35 cellular contexts compared by ENCODE assay signal in genomic region chr9:23603311-23603710, GRCh38.
"Had no signal": no experiment of that assay in that cellular context is flagged by ENCODE, and none has a peak within 500 bp of the region (broad histone marks: within the 10 kb centered on the region; RNA-seq: fewer than 3 reads in every experiment).

No MANE protein-coding gene starts in this region.

- H3K27me3 ChIP-seq: ascending aorta, SJCRH30 had no signal

- H3K4me1 Mint-ChIP-seq: activated CD4-positive, alpha-beta T cell treated with anti-CD3 and anti-CD28 coated beads for 36 hours; activated CD4-positive, alpha-beta T cell treated with anti-CD3 and anti-CD28 coated beads, Interleukin-2, amount 10 ng/mL, durations not matched to agents 7 days and 5 days; activated naive CD4-positive, alpha-beta T cell treated with anti-CD3 and anti-CD28 coated beads, Interleukin-2, amount 50 U/mL, for 24 hours; activated naive CD8-positive, alpha-beta T cell treated with anti-CD3 and anti-CD28 coated beads, Interleukin-2, amount 10 ng/mL, durations not matched to agents 7 days and 5 days had no signal

- H3K27ac ChIP-seq: ascending aorta, PC-9, SJCRH30, SK-N-MC had no signal

- H3K27ac Mint-ChIP-seq: activated CD4-positive, alpha-beta T cell treated with anti-CD3 and anti-CD28 coated beads for 36 hours; activated CD4-positive, alpha-beta T cell treated with anti-CD3 and anti-CD28 coated beads, Interleukin-2, amount 10 ng/mL, durations not matched to agents 7 days and 5 days; activated CD8-positive, alpha-beta T cell treated with anti-CD3 and anti-CD28 coated beads, Interleukin-2, amount 10 ng/mL, durations not matched to agents 7 days and 5 days; activated naive CD4-positive, alpha-beta T cell treated with anti-CD3 and anti-CD28 coated beads, Interleukin-2, amount 50 U/mL, for 24 hours; activated naive CD8-positive, alpha-beta T cell treated with anti-CD3 and anti-CD28 coated beads, Interleukin-2, amount 10 ng/mL, durations not matched to agents 7 days and 5 days; activated T-cell treated with anti-CD3 and anti-CD28 coated beads, Interleukin-2, amount 50 U/mL, for 24 hours; activated T-helper 2 cell treated with anti-CD3 and anti-CD28 coated beads, Interferon-gamma antibody, Interleukin-2, Interleukin-4, amounts not matched to agents 10 μg/mL and 5 μg/mL and 100 μg/mL, durations not matched to agents 14 hours and 24 hours and 36 hours; T-helper 1 cell treated with Interleukin-12 subunit alpha and Interleukin-12 subunit beta and Interleukin-4 antibody, amounts not matched to agents 30 μg/mL and 1 μg/mL, for 36 hours; T-helper 2 cell treated with Interferon-gamma antibody and Interleukin-4, amounts not matched to agents 5 μg/mL and 100 μg/mL, for 36 hours; WTC11 had no signal

- H3K27me3 Mint-ChIP-seq: activated CD4-positive, alpha-beta T cell treated with anti-CD3 and anti-CD28 coated beads for 36 hours; activated CD4-positive, alpha-beta T cell treated with anti-CD3 and anti-CD28 coated beads, Interleukin-2, amount 10 ng/mL, durations not matched to agents 7 days and 5 days; activated naive CD4-positive, alpha-beta T cell treated with anti-CD3 and anti-CD28 coated beads, Interleukin-2, amount 50 U/mL, for 24 hours; activated naive CD8-positive, alpha-beta T cell treated with anti-CD3 and anti-CD28 coated beads, Interleukin-2, amount 10 ng/mL, durations not matched to agents 7 days and 5 days; activated T-cell treated with anti-CD3 and anti-CD28 coated beads, Interleukin-2, amount 50 U/mL, for 24 hours had no signal

- H3K4me3 Mint-ChIP-seq: activated CD4-positive, alpha-beta T cell treated with anti-CD3 and anti-CD28 coated beads for 36 hours; activated CD4-positive, alpha-beta T cell treated with anti-CD3 and anti-CD28 coated beads, Interleukin-2, amount 10 ng/mL, durations not matched to agents 7 days and 5 days; activated CD8-positive, alpha-beta T cell treated with anti-CD3 and anti-CD28 coated beads, Interleukin-2, amount 10 ng/mL, durations not matched to agents 7 days and 5 days; activated naive CD4-positive, alpha-beta T cell treated with anti-CD3 and anti-CD28 coated beads, Interleukin-2, amount 50 U/mL, for 24 hours; activated naive CD8-positive, alpha-beta T cell treated with anti-CD3 and anti-CD28 coated beads, Interleukin-2, amount 10 ng/mL, durations not matched to agents 7 days and 5 days; activated T-cell treated with anti-CD3 and anti-CD28 coated beads, Interleukin-2, amount 50 U/mL, for 24 hours; T-helper 1 cell treated with Interleukin-12 subunit alpha and Interleukin-12 subunit beta and Interleukin-4 antibody, amounts not matched to agents 30 μg/mL and 1 μg/mL, for 36 hours; T-helper 2 cell treated with Interferon-gamma antibody and Interleukin-4, amounts not matched to agents 5 μg/mL and 100 μg/mL, for 36 hours; WTC11 had no signal

- H3K36me3 Mint-ChIP-seq: activated naive CD4-positive, alpha-beta T cell treated with anti-CD3 and anti-CD28 coated beads, Interleukin-2, amount 50 U/mL, for 24 hours; activated naive CD8-positive, alpha-beta T cell treated with anti-CD3 and anti-CD28 coated beads, Interleukin-2, amount 10 ng/mL, durations not matched to agents 7 days and 5 days had no signal

- DNase-seq: activated CD4-positive, alpha-beta T cell treated with anti-CD3 and anti-CD28 coated beads for 36 hours; activated CD4-positive, alpha-beta T cell treated with anti-CD3 and anti-CD28 coated beads, Interleukin-2, amount 10 ng/mL, durations not matched to agents 7 days and 5 days; activated CD4-positive, alpha-beta T cell treated with anti-CD3 and anti-CD28 coated beads, Interleukin-2, amount 50 U/mL, for 48 hours; activated CD8-positive, alpha-beta T cell treated with anti-CD3 and anti-CD28 coated beads, Interleukin-2, amount 10 ng/mL, durations not matched to agents 7 days and 5 days; activated gamma-delta T cell; activated naive CD4-positive, alpha-beta T cell treated with Interleukin-2 at 50 U/mL for 16 hours; activated naive CD8-positive, alpha-beta T cell treated with anti-CD3 and anti-CD28 coated beads, Interleukin-2, amount 10 ng/mL, durations not matched to agents 7 days and 5 days; activated T-cell treated with anti-CD3 and anti-CD28 coated beads, Interleukin-2, amount 50 U/mL, for 24 hours; amygdala; cerebellar nuclear complex; Karpas-422; KBM-7; MM.1S; MV-4-11; NCI-H1092; NCI-H1436 treated with DMSO at 0.1 percent for 48 hours; NCI-H1694 treated with DMSO at 0.1 percent for 48 hours; NCI-H2029; NCI-H2107; NCI-H2171; NCI-H510A; NCI-H526; NCI-H748 treated with DMSO at 0.1 percent for 48 hours; NK-92 treated with Interleukin-12 subunit alpha and Interleukin-12 subunit beta, amount 100 ng/mL, for 24 hours; PC-9; SHP77; SJCRH30 had no signal

- H3K9me3 Mint-ChIP-seq: activated CD4-positive, alpha-beta T cell treated with anti-CD3 and anti-CD28 coated beads, Interleukin-2, amount 10 ng/mL, durations not matched to agents 7 days and 5 days; activated naive CD4-positive, alpha-beta T cell treated with anti-CD3 and anti-CD28 coated beads, Interleukin-2, amount 50 U/mL, for 24 hours; activated T-helper 2 cell treated with anti-CD3 and anti-CD28 coated beads, Interferon-gamma antibody, Interleukin-2, Interleukin-4, amounts not matched to agents 10 μg/mL and 5 μg/mL and 100 μg/mL, durations not matched to agents 14 hours and 24 hours and 36 hours; T-helper 1 cell treated with Interleukin-12 subunit alpha and Interleukin-12 subunit beta and Interleukin-4 antibody, amounts not matched to agents 30 μg/mL and 1 μg/mL, for 36 hours; WTC11 had no signal

- ATAC-seq: activated CD4-positive, alpha-beta T cell treated with anti-CD3 and anti-CD28 coated beads for 36 hours; activated CD4-positive, CD25-positive, alpha-beta regulatory T cell treated with anti-CD3 and anti-CD28 coated beads, Interleukin-2, amount 50 U/mL, for 24 hours; activated CD8-positive, alpha-beta T cell treated with anti-CD3 and anti-CD28 coated beads, Interleukin-2, amount 10 ng/mL, durations not matched to agents 7 days and 5 days; WTC11 had no signal

- H3K4me1 ChIP-seq: ascending aorta, SJCRH30 had no signal
